In genomic region chr7:100177040-100178001, GRCh38 we compare ENCODE assay signal across 1 cellular context.
TF ChIP-seq lines count a peak whose summit lies in the region.

TSS of gene GPC2 (minus strand) at chr7:100177381. CDS start at chr7:100177199, 182 bp downstream.
TSS of gene STAG3 (plus strand) at chr7:100177918. CDS start at chr7:100180557, 2,639 bp downstream.

TF ChIP-seq in SK-N-SH, 30 proteins besides CTCF, POLR2A, EP300 and RAD21 (continued from another document):
- TF ChIP-seq JUND (IDR thresholded peaks at IDR 0.05) (no peak), TAF1 (IDR thresholded peaks at IDR 0.05; ENCODE audit: borderline replicate concordance, low read depth, low read length) (peak; percentile 92), FOXJ3 (CRISPR knock-in tag; IDR thresholded peaks at IDR 0.05) (no peak), SMC3 (IDR thresholded peaks at IDR 0.05; ENCODE audit: low read depth, low read length) (no peak), RFX5 (IDR thresholded peaks at IDR 0.05; ENCODE audit: low read length) (peak; percentile 58; the same call in 1 of the 2 replicates), YY1 (IDR thresholded peaks at IDR 0.05; ENCODE audit: low read depth) (0 out of 2 replicates have a peak, but pooled peaks have one; percentile 24), USF1 (IDR thresholded peaks at IDR 0.05; ENCODE audit: borderline replicate concordance, low read depth) (peak; percentile 79; the same call in 1 of the 2 replicates), REST (IDR thresholded peaks at IDR 0.05; ENCODE audit: low read depth, low read length) (0 out of 2 replicates have a peak, but pooled peaks have one; percentile 14)
